Comparison of ENCODE assay signal across 9 cellular contexts in genomic region chr22:45757068-45757467, GRCh38.
DNase-seq lines count a peak whose midpoint lies in the region; ATAC-seq and TF ChIP-seq lines count a peak whose summit lies in the region.
"Had no signal": no experiment of that assay in that cellular context is flagged by ENCODE, and none has a peak within 500 bp of the region (broad histone marks: within the 10 kb centered on the region; RNA-seq: fewer than 3 reads in every experiment).

No MANE protein-coding gene starts in this region.

- H3K4ac ChIP-seq in mesendoderm (ENCODE audit: low read depth, low read length): no peak overlapping the region

- H3K79me1 ChIP-seq in mesendoderm (ENCODE audit: low read length): peaks cover 6% of the 10 kb centered on the region

- H3K18ac ChIP-seq in mesendoderm (ENCODE audit: low read length): no peak overlapping the region

- H3K27ac ChIP-seq in foreskin keratinocyte: no peak overlapping the region
- H3K27ac ChIP-seq in mesendoderm (ENCODE audit: low read depth, low read length): peak overlapping the region; percentile 60

- H3K23ac ChIP-seq in mesendoderm (ENCODE audit: low read length): no peak overlapping the region

- H4K8ac ChIP-seq in mesendoderm (ENCODE audit: low read depth, low read length): no peak overlapping the region

- H4K5ac ChIP-seq in mesendoderm (ENCODE audit: low read length): no peak overlapping the region

- H3K27me3 Mint-ChIP-seq in type B pancreatic cell: no peaks in the 10 kb centered on the region
- H3K27me3 Mint-ChIP-seq: stimulated activated memory B cell treated with anti-CD40 and anti-IgM and Interleukin-4, amounts not matched to agents 10 μg/mL and 1 μg/mL and 100 μg/mL, for 72 hours had no signal

- H3K4me1 Mint-ChIP-seq in type B pancreatic cell (ENCODE audit: unreplicated experiment): peaks cover 12% of the 10 kb centered on the region
- H3K4me1 Mint-ChIP-seq: stimulated activated memory B cell treated with anti-CD40 and anti-IgM and Interleukin-4, amounts not matched to agents 10 μg/mL and 1 μg/mL and 100 μg/mL, for 72 hours had no signal

- H3K9me3 ChIP-seq in NT2/D1 (ENCODE audit: insufficient read depth, low read length): peaks cover 7% of the 10 kb centered on the region

- H2BK15ac ChIP-seq in mesendoderm (replicated peaks; ENCODE audit: low read depth): no peak overlapping the region

- peak; percentile 31 for ATAC-seq in foreskin keratinocyte
- ATAC-seq: stimulated activated memory B cell treated with anti-CD40 and anti-IgM and Interleukin-4, amounts not matched to agents 10 μg/mL and 1 μg/mL and 100 μg/mL, for 72 hours had no signal

- H3K4me3 ChIP-seq in NT2/D1 (ENCODE audit: insufficient read length, low read depth) (no peak overlapping the region), mesendoderm (ENCODE audit: low read length) (no peak overlapping the region)

- H3K9ac ChIP-seq in NT2/D1 (ENCODE audit: insufficient read length, low read depth) (no peak overlapping the region), mesendoderm (ENCODE audit: low read length) (no peak overlapping the region)

- no peak overlapping the region for H3K4me2 ChIP-seq in mesendoderm (ENCODE audit: low read length)

- H2BK120ac ChIP-seq in mesendoderm (ENCODE audit: low read depth, low read length): no peak overlapping the region

- TF ChIP-seq CTCF in foreskin keratinocyte (conservative IDR thresholded peaks at IDR 0.05): peak; percentile 12
- TF ChIP-seq CTCF in type B pancreatic cell (conservative IDR thresholded peaks at IDR 0.05): no peak

- H3K27ac Mint-ChIP-seq in type B pancreatic cell: peak overlapping the region; percentile 65
- H3K27ac Mint-ChIP-seq: stimulated activated memory B cell treated with anti-CD40 and anti-IgM and Interleukin-4, amounts not matched to agents 10 μg/mL and 1 μg/mL and 100 μg/mL, for 72 hours had no signal

- H3K9me3 Mint-ChIP-seq in type B pancreatic cell: no peaks in the 10 kb centered on the region
- H3K9me3 Mint-ChIP-seq: stimulated activated memory B cell treated with anti-CD40 and anti-IgM and Interleukin-4, amounts not matched to agents 10 μg/mL and 1 μg/mL and 100 μg/mL, for 72 hours had no signal

- H3K56ac ChIP-seq in mesendoderm (ENCODE audit: low read length): no peak overlapping the region

- TF ChIP-seq POLR2A in erythroblast (IDR thresholded peaks at IDR 0.05; ENCODE audit: low read length): no peak

- H3K4me1 ChIP-seq in NT2/D1 (ENCODE audit: insufficient read depth, insufficient read length) (peaks cover 11% of the 10 kb centered on the region), foreskin keratinocyte (peaks cover 10% of the 10 kb centered on the region), mesendoderm (ENCODE audit: control insufficient read depth, low read depth, low read length) (peaks cover 3% of the 10 kb centered on the region)

- peaks cover 13% of the 10 kb centered on the region for H3K36me3 ChIP-seq in NT2/D1 (ENCODE audit: insufficient read depth, insufficient read length, low read length)
- H3K36me3 ChIP-seq in mesendoderm (ENCODE audit: control insufficient read depth, insufficient read depth, low read length): no peaks in the 10 kb centered on the region

- no peak overlapping the region for H2AK5ac ChIP-seq in mesendoderm (ENCODE audit: low read length)

- WGBS in mesendoderm (ENCODE audit: extremely low coverage, insufficient coverage, low lambda C conversion rate): no CpG with 5 or more reads among the region's 14 CpGs

- H3K4me3 Mint-ChIP-seq in type B pancreatic cell: peak overlapping the region; percentile 40
- H3K4me3 Mint-ChIP-seq: stimulated activated memory B cell treated with anti-CD40 and anti-IgM and Interleukin-4, amounts not matched to agents 10 μg/mL and 1 μg/mL and 100 μg/mL, for 72 hours had no signal

- peaks cover 27% of the 10 kb centered on the region for H3K36me3 Mint-ChIP-seq in type B pancreatic cell

- H3K27me3 ChIP-seq in NT2/D1 (ENCODE audit: insufficient read depth, insufficient read length) (no peaks in the 10 kb centered on the region), foreskin keratinocyte (no peaks in the 10 kb centered on the region), mesendoderm (ENCODE audit: insufficient read depth, low read length, poor library complexity) (no peaks in the 10 kb centered on the region)

- no peaks in the 10 kb centered on the region for H3K79me2 ChIP-seq in mesendoderm (ENCODE audit: control insufficient read depth, insufficient read depth, low read length)

- peak; percentile 71 for DNase-seq in NT2/D1 (ENCODE audit: low read depth, low spot score)
- no peak for DNase-seq in foreskin keratinocyte
- DNase-seq in mesendoderm: peak; percentile 97
- no peak for DNase-seq in type B pancreatic cell (ENCODE audit: extremely low spot score, unreplicated experiment)
- no peak for DNase-seq in GM19238 (ENCODE audit: insufficient read length, low spot score)
- DNase-seq in erythroblast (lab: John Stamatoyannopoulos, UW): no peak
- DNase-seq in NCI-H2196 treated with DMSO at 0.1 percent for 48 hours (lab: John Stamatoyannopoulos, UW; ENCODE audit: unreplicated experiment): no peak
- DNase-seq: SW 1271 had no signal

- no peak overlapping the region for H2BK5ac ChIP-seq in mesendoderm (ENCODE audit: low read length)

Comparison
In these comparisons a context has a peak if more than half of its experiments do, and no peak if none do; other contexts are left out.
1. DNase-seq: peak in NT2/D1 (single experiment) and mesendoderm (single experiment); none in foreskin keratinocyte (0 of 2), type B pancreatic cell (single experiment), GM19238 (single experiment), erythroblast (0 of 2) and NCI-H2196 treated with DMSO at 0.1 percent for 48 hours (single experiment).